ENCODE assay signal across 8 cellular contexts in genomic region chr13:21478881-21479808, GRCh38. TPM values are rescaled to one million over a fixed set of nuclear protein-coding genes. Genes with fewer than 3 reads are reported as not detected.
DNase-seq lines count a peak whose midpoint lies in the region; TF ChIP-seq lines count a peak whose summit lies in the region.

No MANE protein-coding gene starts in this region.

- no peaks in the 10 kb centered on the region for H3F3A ChIP-seq in SK-N-SH (replicated peaks; ENCODE audit: insufficient read depth)

- TF ChIP-seq POLR2A in NB4 (IDR thresholded peaks at IDR 0.05; ENCODE audit: extremely low read depth, insufficient read length): no peak
- no peak for TF ChIP-seq POLR2A in breast epithelium (IDR thresholded peaks at IDR 0.05)

- H3K36me3 ChIP-seq in SK-N-SH (replicated peaks in 1 of 2; ENCODE audit: control insufficient read depth in 1 of 2, insufficient read depth in 2 of 2, low read length in 1 of 2) (no peaks in the 10 kb centered on the region), breast epithelium (no peaks in the 10 kb centered on the region)

- 8% methylated on average over 8 of the region's 8 CpGs for WGBS in SK-N-SH (ENCODE audit: low lambda C conversion rate)

- TF ChIP-seq CTCF in NB4 (IDR thresholded peaks at IDR 0.05; ENCODE audit: low read depth, low read length): peak; percentile 9
- peak; percentile 67 for TF ChIP-seq CTCF in SK-N-SH (IDR thresholded peaks at IDR 0.05)
- TF ChIP-seq CTCF in breast epithelium (IDR thresholded peaks at IDR 0.05): peak; percentile 46 to 58 (median 54)

- no peaks in the 10 kb centered on the region for H3K9me2 ChIP-seq in SK-N-SH

- H3K27ac ChIP-seq in SK-N-SH (ENCODE audit: low read depth in 2 of 2, low read length in 1 of 2) (no peak overlapping the region), breast epithelium (no peak overlapping the region)

- intact Hi-C loops in breast epithelium (cut with DNase I; ENCODE audit: low total_unique reads): loop anchor here (5.0 kb wide), 1 partner anchor 1122 kb away; no protein-coding TSS in a partner anchor

- no peaks in the 10 kb centered on the region for H3K27me3 ChIP-seq in SK-N-SH (ENCODE audit: insufficient read depth)
- H3K27me3 ChIP-seq in breast epithelium: no peaks in the 10 kb centered on the region

- H3K4me1 ChIP-seq in SK-N-SH (ENCODE audit: control insufficient read depth in 1 of 2, insufficient read depth in 2 of 2, low read depth in 1 of 2, low read length in 1 of 2) (no peaks in the 10 kb centered on the region; a peak in 1 of 4 replicates), breast epithelium (no peaks in the 10 kb centered on the region)

- peak; percentile 83 for TF ChIP-seq RAD21 in SK-N-SH (IDR thresholded peaks at IDR 0.05; ENCODE audit: low read length)

- no peaks in the 10 kb centered on the region for H3K79me2 ChIP-seq in SK-N-SH (ENCODE audit: insufficient read depth)

- POLR2A ChIA-PET in SK-N-SH (lab: Yijun Ruan, JAX): no interaction called here

- peak overlapping the region; percentile 82 for H2AFZ ChIP-seq in SK-N-SH (ENCODE audit: low read depth)

- H3K9me3 ChIP-seq in SK-N-SH (no peaks in the 10 kb centered on the region), breast epithelium (no peaks in the 10 kb centered on the region)

- CTCF ChIA-PET in SK-N-SH (lab: Yijun Ruan, JAX): interaction anchor here (1.0 to 4.0 kb wide), 14 partner anchors 13 to 536 kb away, joined by 3 to 25 read pairs (median 5); no protein-coding TSS in a partner anchor

- H4K20me1 ChIP-seq in SK-N-SH (ENCODE audit: insufficient read depth): no peaks in the 10 kb centered on the region

- peak overlapping the region; percentile 58 for H3K4me2 ChIP-seq in SK-N-SH

- DNase-seq in stimulated activated naive CD4-positive, alpha-beta T cell (lab: John Stamatoyannopoulos, UW): peak in 5 of 6 experiments; percentile 19 to 74 (median 41)
- DNase-seq in stimulated activated naive CD4-positive, alpha-beta T cell treated with Interleukin-2 at 50 U/mL for 16 hours (lab: John Stamatoyannopoulos, UW): no peak
- DNase-seq in NB4 (ENCODE audit: low read depth): peak; percentile 83
- DNase-seq in SK-N-SH: peak; percentile 47
- DNase-seq in breast epithelium (ENCODE audit: low spot score in 2 of 2): no peak
- peak; percentile 75 for DNase-seq in iris pigment epithelial cell (ENCODE audit: low read depth)
- DNase-seq in stimulated activated CD4-positive, alpha-beta T cell treated with anti-CD3 and anti-CD28 coated beads, Interleukin-2, amount 100 ng/mL, for 4 hours (ENCODE audit: low read depth): peak; percentile 28
- DNase-seq in ecto neural progenitor cell (ENCODE audit: low spot score): no peak

- H3K9ac ChIP-seq in SK-N-SH: no peak overlapping the region; the same call in 1 of the 2 replicates

- TF ChIP-seq EP300 in SK-N-SH (IDR thresholded peaks at IDR 0.05; ENCODE audit: borderline replicate concordance in 1 of 2, low read depth in 1 of 2, low read length in 1 of 2): no peak

- H3K4me3 ChIP-seq in NB4 (ENCODE audit: low read depth, low read length) (no peak overlapping the region), SK-N-SH (ENCODE audit: low read depth in 2 of 2, low read length in 1 of 2) (peak overlapping the region; percentile 31 to 42; a peak in 3 of 4 replicates), breast epithelium (peak overlapping the region in 1 of 3 donors; percentile 38)

TF ChIP-seq in SK-N-SH, 30 proteins besides CTCF, POLR2A, EP300 and RAD21:
- no peak for TF ChIP-seq TAF1 (IDR thresholded peaks at IDR 0.05; ENCODE audit: borderline replicate concordance, low read depth, low read length)
- peak; percentile 58 for TF ChIP-seq SMC3 (IDR thresholded peaks at IDR 0.05; ENCODE audit: low read depth, low read length)

RNA-seq across cellular contexts. Expression of gene ZDHHC20, which starts 20.0 kb away (rescaled TPM):
- polyA plus RNA-seq in SK-N-SH (2012; rRNA removed): 8.7 and 10.6 TPM in 2 replicates
- 14.2 and 18.5 TPM in 2 replicates for polyA plus RNA-seq in SK-N-SH (2012; cell fraction: cytosol; rRNA removed)
- polyA plus RNA-seq in SK-N-SH (2012; cell fraction: nucleus; rRNA removed): 3.9 and 5.9 TPM in 2 replicates
- total RNA-seq in breast epithelium: 10 to 100 TPM; 50.9 to 79.0 (median 57.7) TPM

Comparison
In these comparisons a context has a peak if more than half of its experiments do, and no peak if none do; other contexts are left out.
1. DNase-seq: peak in stimulated activated naive CD4-positive, alpha-beta T cell (5 of 6), NB4 (single experiment), SK-N-SH (single experiment), iris pigment epithelial cell (single experiment) and stimulated activated CD4-positive, alpha-beta T cell treated with anti-CD3 and anti-CD28 coated beads, Interleukin-2, amount 100 ng/mL, for 4 hours (single experiment); none in stimulated activated naive CD4-positive, alpha-beta T cell treated with Interleukin-2 at 50 U/mL for 16 hours (single experiment), breast epithelium (0 of 2) and ecto neural progenitor cell (single experiment).
2. CTCF ChIP-seq: peak in every context shown above with its lines; median percentile 67 in SK-N-SH; 54 in breast epithelium; 9 in NB4.